8 cellular contexts compared by ENCODE assay signal in genomic region chr7:98252655-98253054, GRCh38. TPM values are rescaled to one million over a fixed set of nuclear protein-coding genes. Genes with fewer than 3 reads are reported as not detected.
DNase-seq lines count a peak whose midpoint lies in the region; ATAC-seq, FAIRE-seq and TF ChIP-seq lines count a peak whose summit lies in the region.

No MANE protein-coding gene starts in this region.

- peak overlapping the region; percentile 75 to 97 (median 90) for H3K4me3 ChIP-seq in heart right ventricle
- H3K4me3 ChIP-seq in K562 = peak overlapping the region; percentile 87
- H3K4me3 ChIP-seq in mesenchymal stem cell (ENCODE audit: insufficient read depth in 1 of 2, low read depth in 1 of 2, low read length in 2 of 2) = peak overlapping the region; percentile 97 to 100
- peak overlapping the region; percentile 75 to 80 for H3K4me3 ChIP-seq in aorta (ENCODE audit: low read length in 2 of 2)

- H3K36me3 ChIP-seq in heart right ventricle (peaks cover 0 to 28% (median 5%) of the 10 kb centered on the region in 9 donors), K562 (ENCODE audit: control insufficient read depth, insufficient read depth, low read length) (peaks cover 4% of the 10 kb centered on the region; the same call in 1 of the 3 replicates), mesenchymal stem cell (ENCODE audit: control insufficient read depth in 1 of 2, insufficient read depth in 2 of 2, low read depth in 1 of 2, low read length in 2 of 2) (peaks cover 23 to 26% of the 10 kb centered on the region in 2 experiments), aorta (ENCODE audit: control insufficient read depth in 1 of 2, insufficient read depth in 2 of 2, low read length in 1 of 2) (no peaks in the 10 kb centered on the region)

- peak overlapping the region in 1 of 2 experiments; percentile 67 for H3K23ac ChIP-seq in mesenchymal stem cell (ENCODE audit: low read length in 2 of 2)

- H3K4me2 ChIP-seq in K562 (ENCODE audit: insufficient read depth, low read length) (peak overlapping the region; percentile 91), mesenchymal stem cell (ENCODE audit: low read length, poor library complexity, severe bottlenecking) (peak overlapping the region; percentile 52)

- H2AFZ ChIP-seq in K562 (ENCODE audit: low read depth, low read length) = peak overlapping the region; percentile 92
- peak overlapping the region; percentile 99 for H2AFZ ChIP-seq in mesenchymal stem cell (ENCODE audit: low read depth, low read length)

- no peak overlapping the region for H2BK120ac ChIP-seq in mesenchymal stem cell (ENCODE audit: low read depth, low read length)

- no peak for DNase-seq in heart right ventricle
- DNase-seq in Right ventricle myocardium superior = no peak
- no peak for DNase-seq in K562 (ENCODE audit: extremely low read depth in 1 of 4, low spot score in 3 of 4)
- no peak for DNase-seq in mesenchymal stem cell
- no peak for DNase-seq in aorta
- no peak for DNase-seq in dermis blood vessel endothelial cell
- no peak for DNase-seq in ACHN

- H3K9ac ChIP-seq in K562 (ENCODE audit: insufficient read depth in 1 of 2, low read depth in 2 of 2, low read length in 2 of 2) (peak overlapping the region; percentile 69 to 96), mesenchymal stem cell (ENCODE audit: low read length) (peak overlapping the region; percentile 91)

- no peak overlapping the region for H2BK5ac ChIP-seq in mesenchymal stem cell (ENCODE audit: low read depth, low read length, poor library complexity, severe bottlenecking)

- no peak overlapping the region for H2BK12ac ChIP-seq in mesenchymal stem cell (ENCODE audit: low read length in 2 of 2)

- no peak overlapping the region for H2AK5ac ChIP-seq in mesenchymal stem cell (ENCODE audit: low read length, severe bottlenecking)

- H3K79me1 ChIP-seq in mesenchymal stem cell (replicated peaks; ENCODE audit: low read length, poor library complexity, severe bottlenecking) = peaks cover 43% of the 10 kb centered on the region

- peak overlapping the region in 1 of 2 experiments; percentile 96 for H3K18ac ChIP-seq in mesenchymal stem cell (ENCODE audit: low read depth in 1 of 2, low read length in 2 of 2)

- TF ChIP-seq POLR2A in K562 (conservative IDR thresholded peaks at IDR 0.05) = no peak

- BruUV-seq in K562 (replicated peaks; lab: Mats Ljungman, UMichigan) = TSS peak; percentile 70

- peaks cover 4 to 65% (median 48%) of the 10 kb centered on the region in 9 donors for H3K4me1 ChIP-seq in heart right ventricle
- H3K4me1 ChIP-seq in K562 (replicated peaks in 1 of 2; ENCODE audit: control insufficient read depth in 2 of 2, insufficient read depth in 2 of 2, low read length in 2 of 2) = peaks cover 10 to 22% of the 10 kb centered on the region in 2 experiments; a peak in 4 of 5 replicates
- peaks cover 13% of the 10 kb centered on the region for H3K4me1 ChIP-seq in mesenchymal stem cell (ENCODE audit: control insufficient read depth, insufficient read depth, low read depth, low read length)
- H3K4me1 ChIP-seq in aorta (ENCODE audit: control insufficient read depth in 1 of 2, insufficient read depth in 2 of 2, low read length in 2 of 2) = no peaks in the 10 kb centered on the region

- in situ Hi-C loops in K562 (cut with MboI) = no loop called here
- in situ Hi-C loops in ACHN (cut with HindIII; ENCODE audit: low pct_ligation_motif_present, low pct_unique_long_range_greater_than_20kb, low sequenced_read_pairs) = no loop called here

- H3K4ac ChIP-seq in mesenchymal stem cell (ENCODE audit: low read depth in 1 of 2, low read length in 2 of 2) = peak overlapping the region in 1 of 2 experiments; percentile 57

- no peak for FAIRE-seq in K562 (lab: Jason Lieb, UNC)

- H3K9me3 ChIP-seq in heart right ventricle = no peaks in the 10 kb centered on the region
- H3K9me3 ChIP-seq in K562 (replicated peaks; ENCODE audit: control insufficient read depth, insufficient read depth, low read depth, low read length) = no peaks in the 10 kb centered on the region
- no peaks in the 10 kb centered on the region for H3K9me3 ChIP-seq in mesenchymal stem cell (ENCODE audit: control insufficient read depth, low read length)
- H3K9me3 ChIP-seq in aorta (ENCODE audit: control insufficient read depth, low read length) = no peaks in the 10 kb centered on the region

- H3K14ac ChIP-seq in mesenchymal stem cell (ENCODE audit: low read length in 2 of 2) = no peak overlapping the region

- peaks cover 21% of the 10 kb centered on the region for H3K79me2 ChIP-seq in K562 (ENCODE audit: control insufficient read depth, insufficient read depth, low read length)

- H4K91ac ChIP-seq in mesenchymal stem cell (ENCODE audit: low read length) = no peak overlapping the region

- H2BK15ac ChIP-seq in mesenchymal stem cell (ENCODE audit: low read depth, poor library complexity, severe bottlenecking) = no peak overlapping the region

- CTCF ChIA-PET in K562 (lab: Yijun Ruan, JAX; ENCODE audit: low intra/inter-chr PET ratio) = interaction anchor here (0.6 to 0.7 kb wide), 2 partner anchors 8 to 151 kb away, joined by 3 read pairs; no protein-coding TSS in a partner anchor

- TF ChIP-seq CTCF in heart right ventricle (IDR thresholded peaks at IDR 0.05) (no peak), K562 (IDR thresholded peaks at IDR 0.05 in 2 of 3, conservative IDR thresholded peaks at IDR 0.05 in 1 of 3; ENCODE audit: insufficient read depth in 2 of 3, low read depth in 1 of 3, low read length in 3 of 3) (no peak)

- intact Hi-C loops in heart right ventricle (cut with DNase I) (loop anchor here in 1 of 10 donors (2.0 kb wide), 1 partner anchor 28 kb away; the partner anchor contains the start of gene BRI3), Right ventricle myocardium superior (cut with DNase I) (no loop called here), K562 (cut with micrococcal nuclease) (no loop called here), aorta (cut with DNase I) (loop anchor here (2.0 to 10.0 kb wide), 2 partner anchors 32 to 592 kb away; no protein-coding TSS in a partner anchor)

- ATAC-seq in heart right ventricle (no peak), Right ventricle myocardium superior (ENCODE audit: poor library complexity) (no peak), K562 (no peak), aorta (ENCODE audit: low FRiP score) (peak; percentile 2), GM21515 (IDR thresholded peaks at IDR 0.05; ENCODE audit: unreplicated experiment) (no peak)

- no peak for TF ChIP-seq EP300 in K562 (IDR thresholded peaks at IDR 0.05; ENCODE audit: low read length)

- H3K9me1 ChIP-seq in K562 (ENCODE audit: control insufficient read depth, insufficient read depth, low read length) = no peaks in the 10 kb centered on the region

- H4K20me1 ChIP-seq in K562 (replicated peaks; ENCODE audit: control insufficient read depth, insufficient read depth, low read length) = no peaks in the 10 kb centered on the region

- H4K8ac ChIP-seq in mesenchymal stem cell (ENCODE audit: low read length) = peak overlapping the region; percentile 97

- POLR2A ChIA-PET in K562 (lab: Yijun Ruan, JAX) = interaction anchor here (1.6 kb wide), 1 partner anchor 24 kb away, joined by 5 read pairs; no protein-coding TSS in a partner anchor

- 42 to 48% methylated on average over 14 of the region's 14 CpGs for WGBS in heart right ventricle, 2 donors
- 33% methylated on average over 12 of the region's 14 CpGs for WGBS in K562 (ENCODE audit: insufficient coverage, low coverage, missing lambda C conversion rate)
- 46% methylated on average over 14 of the region's 14 CpGs for WGBS in mesenchymal stem cell
- WGBS in aorta, 2 donors = 44 to 45% methylated on average over 14 of the region's 14 CpGs

- H3K27ac ChIP-seq in heart right ventricle (peak overlapping the region; percentile 48 to 93 (median 84)), K562 (ENCODE audit: extremely low read depth, low read depth, low read length) (peak overlapping the region; percentile 73), mesenchymal stem cell (ENCODE audit: low read length, poor library complexity, severe bottlenecking) (no peak overlapping the region), aorta (ENCODE audit: low read depth in 1 of 2, low read length in 2 of 2) (peak overlapping the region in 1 of 2 donors; percentile 39)

- no peaks in the 10 kb centered on the region for H3K27me3 ChIP-seq in heart right ventricle
- H3K27me3 ChIP-seq in K562 (ENCODE audit: control insufficient read depth in 2 of 2, insufficient read depth in 2 of 2, low read length in 2 of 2) = no peaks in the 10 kb centered on the region
- H3K27me3 ChIP-seq in mesenchymal stem cell (ENCODE audit: control insufficient read depth in 1 of 2, insufficient read depth in 1 of 2, low read length in 2 of 2) = no peaks in the 10 kb centered on the region
- no peaks in the 10 kb centered on the region for H3K27me3 ChIP-seq in aorta (ENCODE audit: control insufficient read depth in 1 of 2, insufficient read depth in 2 of 2, low read length in 1 of 2)

- TF ChIP-seq RAD21 in K562 (CRISPR knock-in tag; conservative IDR thresholded peaks at IDR 0.05 in 1 of 2, IDR thresholded peaks at IDR 0.05 in 1 of 2) = no peak

RNA-seq across cellular contexts. Expression of gene TECPR1, which starts 0.6 kb away (rescaled TPM):
- total RNA-seq in heart right ventricle (10 to 100 TPM; 12.8 to 23.8 (median 15.4) TPM), Right ventricle myocardium superior (16.1 TPM), K562 (2014; rRNA removed) (7.7 and 8.7 TPM in 2 replicates), K562 (2014; rRNA removed; fragmentation: Illumina TruSeq; extraction: Trizol) (2.1 and 4.1 TPM in 2 replicates), K562 (2015; rRNA removed; fragmentation: Illumina TruSeq; extraction: Trizol) (3.4 and 4.2 TPM in 2 replicates), K562 (2021) (10.5 and 15.0 TPM in 2 replicates), aorta (10 to 100 TPM; 33.8 to 48.0 TPM), dermis blood vessel endothelial cell (66.2 and 105 TPM in 2 replicates)
- polyA plus RNA-seq in heart right ventricle (10 to 100 TPM; 13.6 to 15.9 TPM), K562 (2011; rRNA removed) (1.2 and 2.6 TPM in 2 replicates), K562 (2014; fragmentation: Illumina TruSeq; extraction: Trizol) (2.2 and 3.4 TPM in 2 replicates), K562 (2014; fragmentation: Nextera tagmentation; extraction: Ambion mirVana) (under 1 TPM; 0.17 to 0.18 TPM), K562 (2014; rRNA removed) (4.4 and 6.2 TPM in 2 replicates), aorta (10 to 100 TPM; 16.0 to 24.7 TPM)
- 19.4 and 31.8 TPM in 2 replicates for total RNA-seq in K562 (2011; cell fraction: chromatin; rRNA removed; ENCODE audit: low replicate concordance)
- 12.4 and 19.8 TPM in 2 replicates for total RNA-seq in K562 (2011; cell fraction: nucleolus; rRNA removed)
- total RNA-seq in K562 (2011; cell fraction: nucleoplasm; rRNA removed) = 15.6 and 16.7 TPM in 2 replicates
- 0.83 and 1.5 TPM in 2 replicates for polyA plus RNA-seq in K562 (2011; cell fraction: cytosol; rRNA removed)
- polyA plus RNA-seq in K562 (2011; cell fraction: nucleus; rRNA removed) = 4.3 and 6.8 TPM in 2 replicates
- 4.8 and 11.1 TPM in 2 replicates for polyA plus RNA-seq in K562 (2012)
- polyA minus RNA-seq in K562 (2011; rRNA and poly(A)+ RNA removed) = 1.8 and 2.0 TPM in 2 replicates
- 3.1 and 6.8 TPM in 2 replicates for polyA minus RNA-seq in K562 (2011; cell fraction: cytosol; rRNA and poly(A)+ RNA removed)
- polyA minus RNA-seq in K562 (2011; cell fraction: nucleus; rRNA and poly(A)+ RNA removed) = 3.4 and 4.3 TPM in 2 replicates
- polyA plus RNA-seq in mesenchymal stem cell (2013, experiment 1 of 2) = 7.4 TPM
- 7.4 TPM for polyA plus RNA-seq in mesenchymal stem cell (2013, experiment 2 of 2)

RNA-seq across cellular contexts. Expression of gene BRI3, which starts 28.8 kb away (rescaled TPM):
- total RNA-seq in heart right ventricle (100 to 1,000 TPM; 174 to 267 (median 218) TPM), Right ventricle myocardium superior (222 TPM), K562 (2014; rRNA removed) (9.9 and 10.7 TPM in 2 replicates), K562 (2014; rRNA removed; fragmentation: Illumina TruSeq; extraction: Trizol) (11.9 and 21.6 TPM in 2 replicates), K562 (2015; rRNA removed; fragmentation: Illumina TruSeq; extraction: Trizol) (29.1 and 29.8 TPM in 2 replicates), K562 (2021) (55.1 and 57.4 TPM in 2 replicates), aorta (100 to 1,000 TPM; 192 to 193 TPM), dermis blood vessel endothelial cell (36.1 and 39.7 TPM in 2 replicates)
- polyA plus RNA-seq in heart right ventricle (100 to 1,000 TPM; 135 to 206 TPM), K562 (2011; rRNA removed) (18.6 and 21.3 TPM in 2 replicates), K562 (2014; fragmentation: Illumina TruSeq; extraction: Trizol) (16.9 and 26.0 TPM in 2 replicates), K562 (2014; fragmentation: Nextera tagmentation; extraction: Ambion mirVana) (1 to 10 TPM; 4.3 to 5.7 TPM), K562 (2014; rRNA removed) (23.1 and 39.8 TPM in 2 replicates), aorta (100 to 1,000 TPM; 155 to 295 TPM)
- total RNA-seq in K562 (2011; cell fraction: chromatin; rRNA removed; ENCODE audit: low replicate concordance) = 12.6 and 25.0 TPM in 2 replicates
- total RNA-seq in K562 (2011; cell fraction: nucleolus; rRNA removed) = 16.4 and 20.8 TPM in 2 replicates
- 21.3 and 23.7 TPM in 2 replicates for total RNA-seq in K562 (2011; cell fraction: nucleoplasm; rRNA removed)
- polyA plus RNA-seq in K562 (2011; cell fraction: cytosol; rRNA removed) = 24.1 and 28.7 TPM in 2 replicates
- 16.2 and 18.7 TPM in 2 replicates for polyA plus RNA-seq in K562 (2011; cell fraction: nucleus; rRNA removed)
- polyA plus RNA-seq in K562 (2012) = 46.4 and 129 TPM in 2 replicates
- polyA minus RNA-seq in K562 (2011; rRNA and poly(A)+ RNA removed) = 8.9 and 9.1 TPM in 2 replicates
- polyA minus RNA-seq in K562 (2011; cell fraction: cytosol; rRNA and poly(A)+ RNA removed) = 8.2 and 13.9 TPM in 2 replicates
- 9.2 and 11.0 TPM in 2 replicates for polyA minus RNA-seq in K562 (2011; cell fraction: nucleus; rRNA and poly(A)+ RNA removed)
- polyA plus RNA-seq in mesenchymal stem cell (2013, experiment 1 of 2) = 768 TPM
- 790 TPM for polyA plus RNA-seq in mesenchymal stem cell (2013, experiment 2 of 2)

RNA-seq across cellular contexts. Expression of gene BHLHA15, which starts 41.4 kb away (rescaled TPM):
- total RNA-seq in heart right ventricle (not detected), Right ventricle myocardium superior (not detected), K562 (2014; rRNA removed) (1.8 and 3.7 TPM in 2 replicates), K562 (2014; rRNA removed; fragmentation: Illumina TruSeq; extraction: Trizol) (not detected in 2 replicates), K562 (2015; rRNA removed; fragmentation: Illumina TruSeq; extraction: Trizol) (0.38 TPM in 1 of 2 replicates, not detected in the other), K562 (2021) (2.0 and 2.4 TPM in 2 replicates), aorta (not detected), dermis blood vessel endothelial cell (0.17 and 3.4 TPM in 2 replicates)
- polyA plus RNA-seq in heart right ventricle (under 1 TPM in 1 of 2 donors, not detected in 1; 0.06 TPM), K562 (2011; rRNA removed) (0.12 and 0.31 TPM in 2 replicates), K562 (2014; fragmentation: Illumina TruSeq; extraction: Trizol) (0.22 TPM in 1 of 2 replicates, not detected in the other), K562 (2014; fragmentation: Nextera tagmentation; extraction: Ambion mirVana) (not detected), K562 (2014; rRNA removed) (1.1 and 2.4 TPM in 2 replicates), aorta (under 1 TPM in 1 of 2 donors, not detected in 1; 0.36 TPM)
- total RNA-seq in K562 (2011; cell fraction: chromatin; rRNA removed; ENCODE audit: low replicate concordance) = not detected in 2 replicates
- 1.2 and 1.5 TPM in 2 replicates for total RNA-seq in K562 (2011; cell fraction: nucleolus; rRNA removed)
- not detected in 2 replicates for total RNA-seq in K562 (2011; cell fraction: nucleoplasm; rRNA removed)
- 0.28 and 1.7 TPM in 2 replicates for polyA plus RNA-seq in K562 (2011; cell fraction: cytosol; rRNA removed)
- polyA plus RNA-seq in K562 (2011; cell fraction: nucleus; rRNA removed) = 0.21 and 0.64 TPM in 2 replicates
- polyA plus RNA-seq in K562 (2012) = 0.87 and 1.5 TPM in 2 replicates
- not detected in 2 replicates for polyA minus RNA-seq in K562 (2011; rRNA and poly(A)+ RNA removed)
- polyA minus RNA-seq in K562 (2011; cell fraction: cytosol; rRNA and poly(A)+ RNA removed) = not detected in 2 replicates
- polyA minus RNA-seq in K562 (2011; cell fraction: nucleus; rRNA and poly(A)+ RNA removed) = 0.89 and 1.3 TPM in 2 replicates
- 0.12 TPM for polyA plus RNA-seq in mesenchymal stem cell (2013, experiment 1 of 2)
- polyA plus RNA-seq in mesenchymal stem cell (2013, experiment 2 of 2) = 0.08 TPM

Comparison
In these comparisons a context has a peak if more than half of its experiments do, and no peak if none do; other contexts are left out.
1. intact Hi-C loops: an anchor here in aorta (2.0 to 10.0 kb wide); none called in Right ventricle myocardium superior and K562.